23 cellular contexts compared by ENCODE assay signal in the genomic region with DNA sequence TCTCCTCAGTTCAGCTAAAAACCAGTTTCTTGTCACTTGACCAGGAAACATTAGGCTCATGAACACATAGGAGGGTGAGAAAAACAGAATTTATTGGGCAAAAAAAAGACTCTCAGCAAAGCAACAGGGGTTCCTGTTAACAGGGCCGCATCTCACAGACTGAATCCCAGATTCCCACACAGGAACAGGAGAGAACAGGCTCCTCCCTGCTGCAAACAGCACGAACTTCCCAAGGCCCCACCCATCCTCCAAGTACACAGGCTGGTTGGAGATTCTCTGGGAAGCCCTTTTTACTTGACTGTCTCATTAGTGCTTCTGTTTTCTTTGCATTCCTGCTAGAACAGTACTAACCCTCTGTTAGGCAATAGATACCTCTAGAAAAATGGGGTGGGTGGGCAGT. TPM values are rescaled to one million over a fixed set of nuclear protein-coding genes. Genes with fewer than 3 reads are reported as not detected.
A peak's percentile ranks its signal among the peaks of the same experiment; 100 is the strongest.
DNase-seq lines count a peak whose midpoint lies in the region; TF ChIP-seq lines count a peak whose summit lies in the region.
"Had no signal": no experiment of that assay in that cellular context is flagged by ENCODE, and none has a peak within 500 bp of the region (broad histone marks: within the 10 kb centered on the region; RNA-seq: fewer than 3 reads in every experiment).

No MANE protein-coding gene starts in this region.

- H3K36me3 Mint-ChIP-seq in nephron progenitor cell (ENCODE audit: low read depth), result no peaks in the 10 kb centered on the region

- H3K27ac ChIP-seq in VCaP, result peak overlapping the region; percentile 33; the same call in 1 of the 2 replicates
- H3K27ac ChIP-seq: ovary, sigmoid colon, tibial artery had no signal

- no peaks in the 10 kb centered on the region for H3K9me3 ChIP-seq in MG63
- H3K9me3 ChIP-seq: ovary, sigmoid colon, tibial artery had no signal

- H3K36me3 ChIP-seq in MG63, result no peaks in the 10 kb centered on the region
- H3K36me3 ChIP-seq: ovary, sigmoid colon, tibial artery had no signal

- TF ChIP-seq CTCF in VCaP (conservative IDR thresholded peaks at IDR 0.05), result no peak
- TF ChIP-seq CTCF in fibroblast of the aortic adventitia (IDR thresholded peaks at IDR 0.05; ENCODE audit: insufficient read depth, low read length), result no peak
- no peak for TF ChIP-seq CTCF in nephron progenitor cell (IDR thresholded peaks at IDR 0.05)

- peaks cover 6% of the 10 kb centered on the region for H3K27me3 Mint-ChIP-seq in nephron progenitor cell (ENCODE audit: low read depth, poor library complexity)

- H3K27ac Mint-ChIP-seq in nephron progenitor cell, result peak overlapping the region; percentile 16
- H3K27ac Mint-ChIP-seq: activated CD4-positive, alpha-beta memory T cell treated with anti-CD3 and anti-CD28 coated beads for 36 hours; CD4-positive, alpha-beta T cell had no signal

- no peak overlapping the region for H3K4me3 Mint-ChIP-seq in nephron progenitor cell
- H3K4me3 Mint-ChIP-seq: activated CD4-positive, alpha-beta memory T cell treated with anti-CD3 and anti-CD28 coated beads for 36 hours; activated naive CD4-positive, alpha-beta T cell treated with anti-CD3 and anti-CD28 coated beads for 36 hours; CD4-positive, alpha-beta T cell had no signal

- DNase-seq in H4 (ENCODE audit: low spot score) (peak; percentile 10), fibroblast of the aortic adventitia (ENCODE audit: low read depth) (peak; percentile 23), nephron progenitor cell (no peak), DMS53 treated with DMSO at 0.1 percent for 48 hours (lab: John Stamatoyannopoulos, UW; ENCODE audit: unreplicated experiment) (no peak), cerebellar nuclear complex (lab: John Stamatoyannopoulos, UW) (no peak), NCI-H2029 treated with DMSO at 0.1 percent for 48 hours (lab: John Stamatoyannopoulos, UW) (no peak), MG63 (no peak)
- DNase-seq: activated CD4-positive, alpha-beta memory T cell treated with anti-CD3 and anti-CD28 coated beads for 36 hours; activated naive CD4-positive, alpha-beta T cell treated with anti-CD3 and anti-CD28 coated beads for 36 hours; CD4-positive, alpha-beta T cell; DMS79 treated with DMSO at 0.1 percent for 48 hours; MV-4-11; NCI-H187 treated with DMSO at 0.1 percent for 48 hours; NCI-H345; NK-92 treated with Interleukin-12 subunit alpha and Interleukin-12 subunit beta, amount 100 ng/mL, for 24 hours; ovary; sigmoid colon; stimulated activated naive CD4-positive, alpha-beta T cell treated with Interleukin-2 at 50 U/mL for 16 hours; tibial artery had no signal

- peaks cover 2% of the 10 kb centered on the region; the same call in 1 of the 2 replicates for H3K27me3 ChIP-seq in MG63
- H3K27me3 ChIP-seq: ovary, sigmoid colon, tibial artery had no signal

- peaks cover 11% of the 10 kb centered on the region for H3K9me3 Mint-ChIP-seq in nephron progenitor cell
- H3K9me3 Mint-ChIP-seq: CD4-positive, alpha-beta T cell had no signal

- H3K4me3 ChIP-seq in fibroblast of the aortic adventitia (ENCODE audit: low read depth, low read length) (no peak overlapping the region), MG63 (no peak overlapping the region)
- H3K4me3 ChIP-seq: ovary, sigmoid colon, tibial artery had no signal

- peaks cover 15% of the 10 kb centered on the region for H3K4me1 Mint-ChIP-seq in nephron progenitor cell

RNA-seq across cellular contexts. Expression of gene IL21, which starts 52.4 kb away (rescaled TPM):
- not detected in 2 replicates for total RNA-seq in H4 (2014; rRNA removed; shearing (Covaris generic))
- total RNA-seq in fibroblast of the aortic adventitia (ENCODE audit: low replicate concordance), result not detected in 2 replicates
- not detected in 2 replicates for total RNA-seq in MG63 (2014; rRNA removed; shearing (Covaris generic); ENCODE audit: low replicate concordance)
- total RNA-seq: astrocyte, frontal cortex, left lobe of liver, sigmoid colon had no signal

RNA-seq across cellular contexts. Expression of gene BBS12, which starts 59.3 kb away (rescaled TPM):
- 3.4 and 4.1 TPM in 2 replicates for total RNA-seq in H4 (2014; rRNA removed; shearing (Covaris generic))
- total RNA-seq in fibroblast of the aortic adventitia (ENCODE audit: low replicate concordance), result 2.0 and 5.8 TPM in 2 replicates
- total RNA-seq in MG63 (2014; rRNA removed; shearing (Covaris generic); ENCODE audit: low replicate concordance), result 2.6 and 5.6 TPM in 2 replicates

Comparison
In these comparisons a context has a peak if more than half of its experiments do, and no peak if none do; other contexts are left out.
1. DNase-seq: peak in H4 (single experiment) and fibroblast of the aortic adventitia (single experiment); none in nephron progenitor cell (single experiment), DMS53 treated with DMSO at 0.1 percent for 48 hours (single experiment), cerebellar nuclear complex (0 of 2), NCI-H2029 treated with DMSO at 0.1 percent for 48 hours (single experiment) and MG63 (single experiment).